Comparison of ENCODE assay signal across 8 cellular contexts in the genomic region with DNA sequence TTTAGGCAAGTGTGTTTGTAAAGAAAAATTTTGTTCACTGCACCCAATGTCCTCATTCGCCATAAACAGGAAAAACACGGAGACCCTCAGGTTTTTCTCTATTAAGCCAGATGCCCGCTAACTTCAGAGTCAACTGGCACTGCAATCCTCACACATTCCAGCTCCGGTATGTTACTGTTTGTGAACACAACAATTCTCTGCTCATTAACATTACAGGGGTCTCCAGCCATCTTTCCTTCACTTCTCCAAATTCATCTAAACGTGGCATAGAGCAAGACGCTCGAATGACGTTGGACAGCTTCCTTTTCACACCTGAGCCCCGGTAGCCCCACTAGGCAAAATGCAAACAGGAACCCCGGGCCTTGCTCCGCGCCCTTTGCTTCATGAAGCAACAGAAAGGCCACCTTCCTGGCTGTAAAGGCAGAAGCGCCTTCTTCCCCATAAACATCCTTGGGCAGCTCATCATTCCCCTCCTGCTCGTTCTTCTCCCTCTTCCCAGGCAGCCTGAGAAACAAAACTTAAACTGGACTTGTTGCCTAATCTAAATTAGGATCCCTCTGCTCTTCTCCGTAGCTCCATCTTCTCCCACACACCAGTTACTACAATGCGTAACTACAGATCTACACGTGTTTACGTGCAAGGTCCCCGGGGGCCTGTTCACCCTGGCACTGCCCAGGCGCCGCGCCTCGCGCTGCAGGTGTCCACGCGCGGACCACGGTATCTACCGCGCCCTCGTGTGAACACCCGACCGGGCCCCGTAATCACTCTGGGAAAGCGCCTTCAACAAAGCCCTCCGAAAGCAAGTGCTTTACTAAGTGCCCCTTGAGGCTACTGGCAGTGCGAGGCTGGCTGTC.
A peak's percentile ranks its signal among the peaks of the same experiment; 100 is the strongest.
DNase-seq lines count a peak whose midpoint lies in the region; ATAC-seq and TF ChIP-seq lines count a peak whose summit lies in the region.

No MANE protein-coding gene starts in this region.

- H3K27me3 Mint-ChIP-seq in activated T-cell treated with anti-CD3 and anti-CD28 coated beads, Interleukin-2, amount 50 U/mL, for 24 hours = no peaks in the 10 kb centered on the region
- no peaks in the 10 kb centered on the region for H3K27me3 Mint-ChIP-seq in nephron (ENCODE audit: low read depth)

- H3K36me3 Mint-ChIP-seq in activated T-cell treated with anti-CD3 and anti-CD28 coated beads, Interleukin-2, amount 50 U/mL, for 24 hours (ENCODE audit: low read depth) = peaks cover 42% of the 10 kb centered on the region
- H3K36me3 Mint-ChIP-seq in nephron (ENCODE audit: low read depth) = peaks cover 5% of the 10 kb centered on the region

- peak overlapping the region; percentile 90 for H3K4me3 Mint-ChIP-seq in activated T-cell treated with anti-CD3 and anti-CD28 coated beads, Interleukin-2, amount 50 U/mL, for 24 hours
- H3K4me3 Mint-ChIP-seq in nephron = peak overlapping the region; percentile 87 to 92 (median 90)

- H3K4me3 ChIP-seq in fibroblast of pulmonary artery (replicated peaks; ENCODE audit: low read depth, low read length) = peak overlapping the region; percentile 83

- peaks cover 62% of the 10 kb centered on the region for H3K4me1 Mint-ChIP-seq in activated T-cell treated with anti-CD3 and anti-CD28 coated beads, Interleukin-2, amount 50 U/mL, for 24 hours (ENCODE audit: low read depth)
- peaks cover 59% of the 10 kb centered on the region for H3K4me1 Mint-ChIP-seq in nephron

- peak; percentile 34 for DNase-seq in NOMO-1 treated with DMSO at 0.1 percent for 48 hours (lab: John Stamatoyannopoulos, UW; ENCODE audit: unreplicated experiment)
- DNase-seq in NOMO-1 treated with dmso at 0.1 percent for 144 hours (lab: John Stamatoyannopoulos, UW; ENCODE audit: unreplicated experiment) = no peak
- DNase-seq in NCI-H1092 (lab: John Stamatoyannopoulos, UW) = peak; percentile 55
- DNase-seq in activated T-cell treated with anti-CD3 and anti-CD28 coated beads, Interleukin-2, amount 50 U/mL, for 24 hours = peak; percentile 63
- DNase-seq in fibroblast of pulmonary artery (ENCODE audit: low read depth) = peak; percentile 39

- ATAC-seq in GM21786 (IDR thresholded peaks at IDR 0.05; ENCODE audit: unreplicated experiment) = no peak
- ATAC-seq in GM19467 (IDR thresholded peaks at IDR 0.05; ENCODE audit: unreplicated experiment) = no peak

- peak overlapping the region; percentile 80 for H3K27ac Mint-ChIP-seq in activated T-cell treated with anti-CD3 and anti-CD28 coated beads, Interleukin-2, amount 50 U/mL, for 24 hours
- peak overlapping the region; percentile 50 to 97 (median 95) for H3K27ac Mint-ChIP-seq in nephron

- no peak for TF ChIP-seq CTCF in fibroblast of pulmonary artery (IDR thresholded peaks at IDR 0.05; ENCODE audit: low read length, missing control alignments)
- TF ChIP-seq CTCF in nephron (IDR thresholded peaks at IDR 0.05; ENCODE audit: unreplicated experiment in 3 of 3) = no peak

- no peaks in the 10 kb centered on the region for H3K9me3 Mint-ChIP-seq in activated T-cell treated with anti-CD3 and anti-CD28 coated beads, Interleukin-2, amount 50 U/mL, for 24 hours
- H3K9me3 Mint-ChIP-seq in nephron = no peaks in the 10 kb centered on the region
